In genomic region chr10:42638053-42638820, GRCh38 we compare ENCODE assay signal across 1 cellular context.
TF ChIP-seq lines count a peak whose summit lies in the region.

TSS of gene ZNF33B (minus strand) at chr10:42638570. CDS start at chr10:42636928, 1,642 bp downstream.

TF ChIP-seq in K562, 482 proteins besides CTCF, POLR2A, EP300 and RAD21 (continued from another document and continues in another):
- TF ChIP-seq, protein P1, sequence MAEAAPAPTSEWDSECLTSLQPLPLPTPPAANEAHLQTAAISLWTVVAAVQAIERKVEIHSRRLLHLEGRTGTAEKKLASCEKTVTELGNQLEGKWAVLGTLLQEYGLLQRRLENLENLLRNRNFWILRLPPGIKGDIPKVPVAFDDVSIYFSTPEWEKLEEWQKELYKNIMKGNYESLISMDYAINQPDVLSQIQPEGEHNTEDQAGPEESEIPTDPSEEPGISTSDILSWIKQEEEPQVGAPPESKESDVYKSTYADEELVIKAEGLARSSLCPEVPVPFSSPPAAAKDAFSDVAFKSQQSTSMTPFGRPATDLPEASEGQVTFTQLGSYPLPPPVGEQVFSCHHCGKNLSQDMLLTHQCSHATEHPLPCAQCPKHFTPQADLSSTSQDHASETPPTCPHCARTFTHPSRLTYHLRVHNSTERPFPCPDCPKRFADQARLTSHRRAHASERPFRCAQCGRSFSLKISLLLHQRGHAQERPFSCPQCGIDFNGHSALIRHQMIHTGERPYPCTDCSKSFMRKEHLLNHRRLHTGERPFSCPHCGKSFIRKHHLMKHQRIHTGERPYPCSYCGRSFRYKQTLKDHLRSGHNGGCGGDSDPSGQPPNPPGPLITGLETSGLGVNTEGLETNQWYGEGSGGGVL (CRISPR knock-in tag; IDR thresholded peaks at IDR 0.05) = no peak
- TF ChIP-seq JUND (IDR thresholded peaks at IDR 0.05; ENCODE audit: borderline replicate concordance, low read depth, low read length) = no peak
- TF ChIP-seq JUND (tag; IDR thresholded peaks at IDR 0.05; ENCODE audit: borderline replicate concordance, low read depth, low read length) = no peak; the same call in 2 of the 3 replicates
- no peak for TF ChIP-seq HMG20A (CRISPR knock-in tag; conservative IDR thresholded peaks at IDR 0.05)
- TF ChIP-seq TCF7 (IDR thresholded peaks at IDR 0.05; ENCODE audit: borderline replicate concordance) = peak; percentile 46; the same call in 1 of the 2 replicates
- no peak for TF ChIP-seq ZNF695 (CRISPR knock-in tag; IDR thresholded peaks at IDR 0.05)
- TF ChIP-seq ZNF584 (CRISPR knock-in tag; IDR thresholded peaks at IDR 0.05; ENCODE audit: low read depth) = no peak
- TF ChIP-seq ARID2 (IDR thresholded peaks at IDR 0.05) = no peak
- TF ChIP-seq DPF2 (IDR thresholded peaks at IDR 0.05) = peak; percentile 7
- TF ChIP-seq SP1 (CRISPR knock-in tag; IDR thresholded peaks at IDR 0.05) = peak; percentile 67
- no peak for TF ChIP-seq BRF2 (IDR thresholded peaks at IDR 0.05; ENCODE audit: borderline replicate concordance, insufficient read depth, insufficient read length)
- TF ChIP-seq NRF1 (conservative IDR thresholded peaks at IDR 0.05 in 1 of 2, IDR thresholded peaks at IDR 0.05 in 1 of 2) = peak; percentile 90 to 93
- TF ChIP-seq ZNF511 (CRISPR knock-in tag; IDR thresholded peaks at IDR 0.05) = peak; percentile 59; the same call in 1 of the 2 replicates
- no peak for TF ChIP-seq RBM39 (optimal IDR thresholded peaks at IDR 0.05; ENCODE audit: low read depth, low read length)
- 0 out of 2 replicates have a peak, but pooled peaks have one; percentile 51 for TF ChIP-seq LCOR (CRISPR knock-in tag; IDR thresholded peaks at IDR 0.05)
- no peak for TF ChIP-seq PBX2 (CRISPR knock-in tag; IDR thresholded peaks at IDR 0.05; ENCODE audit: low read depth)
- no peak for TF ChIP-seq PBX2 (tag; conservative IDR thresholded peaks at IDR 0.05; ENCODE audit: low read depth)
- no peak for TF ChIP-seq MAFF (IDR thresholded peaks at IDR 0.05; ENCODE audit: low read length)
- TF ChIP-seq ZNF212 (CRISPR knock-in tag; IDR thresholded peaks at IDR 0.05) = no peak
- no peak for TF ChIP-seq ATF1 (CRISPR knock-in tag; IDR thresholded peaks at IDR 0.05)
- peak; percentile 87 for TF ChIP-seq ATF1 (tag; IDR thresholded peaks at IDR 0.05)
- TF ChIP-seq CEBPZ (IDR thresholded peaks at IDR 0.05; ENCODE audit: borderline replicate concordance, low read depth, low read length) = no peak
- TF ChIP-seq ZNF324 (CRISPR knock-in tag; IDR thresholded peaks at IDR 0.05) = no peak
- no peak for TF ChIP-seq PURB (CRISPR knock-in tag; IDR thresholded peaks at IDR 0.05; ENCODE audit: low read depth)
- peak; percentile 77 for TF ChIP-seq TAF9B (IDR thresholded peaks at IDR 0.05; ENCODE audit: partially characterized antibody)
- no peak for TF ChIP-seq ARID3B (CRISPR knock-in tag; IDR thresholded peaks at IDR 0.05; ENCODE audit: borderline replicate concordance)
- TF ChIP-seq SAP30 (IDR thresholded peaks at IDR 0.05; ENCODE audit: borderline replicate concordance, insufficient read depth, low read depth, low read length, poor library complexity, severe bottlenecking) = peak; percentile 72
- no peak; the same call in 1 of the 2 replicates for TF ChIP-seq CLOCK (CRISPR knock-in tag; IDR thresholded peaks at IDR 0.05; ENCODE audit: borderline replicate concordance)
- no peak for TF ChIP-seq RBM17 (IDR thresholded peaks at IDR 0.05; ENCODE audit: borderline replicate concordance, low read depth, low read length)
- TF ChIP-seq ZNF668 (CRISPR knock-in tag; IDR thresholded peaks at IDR 0.05) = peak; percentile 75; the same call in 1 of the 2 replicates
- TF ChIP-seq EZH2 (IDR thresholded peaks at IDR 0.05; ENCODE audit: borderline replicate concordance, low read depth, low read length) = no peak
- no peak for TF ChIP-seq ZNF41 (CRISPR knock-in tag; conservative IDR thresholded peaks at IDR 0.05)
- TF ChIP-seq ZNF609 (CRISPR knock-in tag; IDR thresholded peaks at IDR 0.05; ENCODE audit: borderline replicate concordance) = peak; percentile 85; the same call in 1 of the 2 replicates
- no peak for TF ChIP-seq RBM34 (IDR thresholded peaks at IDR 0.05; ENCODE audit: borderline replicate concordance, insufficient read depth, low read length)
- TF ChIP-seq ZBTB11 (CRISPR knock-in tag; IDR thresholded peaks at IDR 0.05) = peak in 1 of 3 experiments; percentile 60; a peak in 1 of 6 replicates
